Comparison of ENCODE assay signal across 18 cellular contexts in genomic region chr6:90044182-90044832, GRCh38.
"Had no signal": no experiment of that assay in that cellular context is flagged by ENCODE, and none has a peak within 500 bp of the region (broad histone marks: within the 10 kb centered on the region; RNA-seq: fewer than 3 reads in every experiment).

No MANE protein-coding gene starts in this region.

- H3K4me3 Mint-ChIP-seq: nephron progenitor cell; stimulated activated naive CD8-positive, alpha-beta T cell treated with anti-CD3 and anti-CD28 coated beads, Interleukin-15, amount 100 ng/mL, for 72 hours; T-helper 1 cell treated with Interleukin-12 subunit alpha and Interleukin-12 subunit beta and Interleukin-4 antibody, amounts not matched to agents 30 μg/mL and 1 μg/mL, for 36 hours had no signal

- H3K4me1 Mint-ChIP-seq: nephron progenitor cell had no signal

- H3K36me3 ChIP-seq: breast epithelium, esophagus squamous epithelium had no signal

- H3K4me3 ChIP-seq: breast epithelium, dorsolateral prefrontal cortex, esophagus squamous epithelium had no signal

- H3K9me3 Mint-ChIP-seq: activated T-cell treated with anti-CD3 and anti-CD28 coated beads, Interleukin-2, amount 50 U/mL, for 24 hours; nephron progenitor cell; stimulated activated naive CD8-positive, alpha-beta T cell treated with anti-CD3 and anti-CD28 coated beads, Interleukin-15, amount 100 ng/mL, for 72 hours; T-helper 1 cell treated with Interleukin-12 subunit alpha and Interleukin-12 subunit beta and Interleukin-4 antibody, amounts not matched to agents 30 μg/mL and 1 μg/mL, for 36 hours had no signal

- H3K27me3 ChIP-seq: breast epithelium, dorsolateral prefrontal cortex, esophagus squamous epithelium had no signal

- DNase-seq: activated CD4-positive, alpha-beta T cell treated with anti-CD3 and anti-CD28 coated beads, Interleukin-2, amount 50 U/mL, for 1 hour; activated CD4-positive, CD25-positive, alpha-beta regulatory T cell; activated gamma-delta T cell; activated T-cell treated with anti-CD3 and anti-CD28 coated beads, Interleukin-2, amount 50 U/mL, for 24 hours; esophagus squamous epithelium; foreskin melanocyte; head of caudate nucleus; kidney; left ventricle myocardium superior; nephron progenitor cell; stimulated activated CD4-positive, alpha-beta T cell treated with anti-CD3 and anti-CD28 coated beads, Interleukin-4, amount 100 ng/mL, for 1 hour; stimulated activated CD8-positive, alpha-beta memory T cell treated with anti-CD3 and anti-CD28 coated beads, Interleukin-4, amount 100 ng/mL, for 48 hours; stimulated activated naive CD8-positive, alpha-beta T cell treated with anti-CD3 and anti-CD28 coated beads, Interleukin-15, amount 100 ng/mL, for 72 hours had no signal

- H3K4me1 ChIP-seq: breast epithelium, esophagus squamous epithelium had no signal

- H3K27ac Mint-ChIP-seq: activated naive CD8-positive, alpha-beta T cell; activated T-cell treated with anti-CD3 and anti-CD28 coated beads, Interleukin-2, amount 50 U/mL, for 24 hours; nephron progenitor cell; stimulated activated naive CD8-positive, alpha-beta T cell treated with anti-CD3 and anti-CD28 coated beads, Interleukin-15, amount 100 ng/mL, for 72 hours; T-helper 1 cell treated with Interleukin-12 subunit alpha and Interleukin-12 subunit beta and Interleukin-4 antibody, amounts not matched to agents 30 μg/mL and 1 μg/mL, for 36 hours had no signal

- H3K9me3 ChIP-seq: breast epithelium, esophagus squamous epithelium had no signal

- H3K27ac ChIP-seq: breast epithelium, esophagus squamous epithelium had no signal

- ATAC-seq: left ventricle myocardium superior, sciatic nerve had no signal

- H3K27me3 Mint-ChIP-seq: activated naive CD8-positive, alpha-beta T cell; activated T-cell treated with anti-CD3 and anti-CD28 coated beads, Interleukin-2, amount 50 U/mL, for 24 hours; stimulated activated naive CD8-positive, alpha-beta T cell treated with anti-CD3 and anti-CD28 coated beads, Interleukin-15, amount 100 ng/mL, for 72 hours had no signal
